1 cellular context compared by ENCODE assay signal in genomic region chr2:109517118-109517889, GRCh38.
TF ChIP-seq lines count a peak whose summit lies in the region.

No MANE protein-coding gene starts in this region.

TF ChIP-seq in HepG2, 621 proteins besides CTCF, POLR2A, EP300 and RAD21 (continued from another document and continues in another):
- no peak for TF ChIP-seq GMEB2 (CRISPR knock-in tag; IDR thresholded peaks at IDR 0.05; ENCODE audit: low read depth)
- TF ChIP-seq MLXIP (CRISPR knock-in tag; IDR thresholded peaks at IDR 0.05; ENCODE audit: borderline replicate concordance), result no peak
- no peak for TF ChIP-seq SMARCC2 (IDR thresholded peaks at IDR 0.05)
- TF ChIP-seq DBP (CRISPR knock-in tag; IDR thresholded peaks at IDR 0.05; ENCODE audit: not compliant biosample characterization), result peak; percentile 66
- TF ChIP-seq ZSCAN9 (CRISPR knock-in tag; IDR thresholded peaks at IDR 0.05; ENCODE audit: borderline replicate concordance), result no peak
- 0 out of 2 replicates have a peak, but pooled peaks have one; percentile 22 for TF ChIP-seq KLF15 (CRISPR knock-in tag; IDR thresholded peaks at IDR 0.05; ENCODE audit: borderline replicate concordance)
- TF ChIP-seq SRY (CRISPR knock-in tag; IDR thresholded peaks at IDR 0.05), result 0 out of 2 replicates have a peak, but pooled peaks have one; percentile 41
- peak; percentile 67; the same call in 1 of the 2 replicates for TF ChIP-seq ZNF839 (CRISPR knock-in tag; IDR thresholded peaks at IDR 0.05; ENCODE audit: borderline replicate concordance)
- TF ChIP-seq ZBTB40 (IDR thresholded peaks at IDR 0.05), result no peak
- TF ChIP-seq ZBTB40 (CRISPR knock-in tag; IDR thresholded peaks at IDR 0.05), result no peak; the same call in none of the 2 replicates
- TF ChIP-seq ZNF607 (CRISPR knock-in tag; IDR thresholded peaks at IDR 0.05; ENCODE audit: borderline replicate concordance), result peak; percentile 86; the same call in 1 of the 2 replicates
- TF ChIP-seq MYNN (CRISPR knock-in tag; IDR thresholded peaks at IDR 0.05; ENCODE audit: low read depth), result no peak
- peak; percentile 48; the same call in 1 of the 2 replicates for TF ChIP-seq ZSCAN5A (CRISPR knock-in tag; IDR thresholded peaks at IDR 0.05; ENCODE audit: borderline replicate concordance)
- TF ChIP-seq ZNF772 (CRISPR knock-in tag; IDR thresholded peaks at IDR 0.05), result peak; percentile 72; the same call in 1 of the 2 replicates
- TF ChIP-seq YEATS4 (CRISPR knock-in tag; IDR thresholded peaks at IDR 0.05; ENCODE audit: borderline replicate concordance), result peak; percentile 84
- peak; percentile 51; the same call in 1 of the 2 replicates for TF ChIP-seq ZBTB4 (CRISPR knock-in tag; IDR thresholded peaks at IDR 0.05; ENCODE audit: borderline replicate concordance)
- TF ChIP-seq ZNF574 (CRISPR knock-in tag; IDR thresholded peaks at IDR 0.05), result peak; percentile 61
- peak; percentile 73 for TF ChIP-seq ZNF142 (CRISPR knock-in tag; IDR thresholded peaks at IDR 0.05)
